Comparison of ENCODE assay signal across 8 cellular contexts in the genomic region with DNA sequence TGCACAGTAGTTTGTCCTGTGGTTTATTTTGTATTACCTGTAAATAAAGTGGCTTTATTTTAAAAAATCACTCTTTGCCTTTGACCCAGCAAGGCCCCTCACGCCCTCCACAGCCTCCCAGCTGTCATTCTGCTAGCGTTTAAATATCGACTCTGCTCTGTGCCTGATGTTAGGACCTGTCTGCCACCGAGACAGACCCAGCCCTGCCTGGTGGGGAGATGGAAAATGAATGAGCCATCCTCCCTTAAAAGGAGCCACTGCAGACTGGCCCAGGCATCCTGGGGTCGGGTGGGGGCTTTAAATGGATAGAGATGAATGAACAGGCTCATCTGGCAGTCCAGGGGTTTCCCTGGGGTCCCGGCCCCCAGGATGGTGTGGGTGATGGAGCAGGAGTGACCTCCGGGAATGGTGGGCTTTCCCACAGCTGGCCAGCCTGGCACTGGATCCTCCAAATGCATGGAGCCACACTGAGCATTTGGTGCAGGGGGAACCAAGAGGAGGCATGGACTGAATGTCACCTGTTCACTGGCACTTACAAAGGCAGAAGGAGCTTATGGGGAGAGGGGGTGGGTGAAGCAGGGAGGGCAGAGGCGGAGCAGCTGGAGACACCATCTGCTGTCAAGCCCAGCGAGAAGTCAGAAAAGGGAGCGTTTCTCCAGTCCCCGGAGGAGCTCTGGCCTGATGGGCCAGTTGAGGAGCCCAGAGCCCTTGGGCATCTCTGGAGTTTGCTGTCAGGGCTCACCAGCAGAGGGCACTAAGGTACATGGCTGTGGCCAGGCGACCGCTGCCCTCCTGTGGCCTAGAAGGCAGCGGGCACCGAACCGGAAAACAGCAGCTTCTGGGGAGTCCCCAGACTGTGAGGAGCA. TPM values are rescaled to one million over a fixed set of nuclear protein-coding genes. Genes with fewer than 3 reads are reported as not detected.
A peak's percentile ranks its signal among the peaks of the same experiment; 100 is the strongest.
DNase-seq lines count a peak whose midpoint lies in the region; ATAC-seq and TF ChIP-seq lines count a peak whose summit lies in the region.

No MANE protein-coding gene starts in this region.

- in situ Hi-C loops in GM13976 (cut with MboI; ENCODE audit: low sequenced_read_pairs, unreplicated experiment): no loop called here

- TF ChIP-seq CTCF in GM13976 (IDR thresholded peaks at IDR 0.05; ENCODE audit: borderline replicate concordance, control extremely low read depth, extremely low read depth, insufficient read depth, missing control alignments): peak; percentile 73
- peak; percentile 97 for TF ChIP-seq CTCF in LNCAP (IDR thresholded peaks at IDR 0.05)

- no peak overlapping the region for H3K27ac ChIP-seq in iPS DF 6.9 (ENCODE audit: low read length)

- H3K27me3 ChIP-seq in iPS DF 6.9 (ENCODE audit: control insufficient read depth, insufficient read depth, low read length): no peaks in the 10 kb centered on the region

- no CpG with 5 or more reads among the region's 16 CpGs for WGBS in iPS DF 6.9 (ENCODE audit: insufficient coverage, insufficient read length)

- no peak overlapping the region for H3K4me3 ChIP-seq in iPS DF 6.9 (ENCODE audit: low read length)

- H3K4me1 ChIP-seq in iPS DF 6.9 (ENCODE audit: control insufficient read depth, insufficient read depth, low read length): no peaks in the 10 kb centered on the region; the same call in none of the 2 replicates

- H3K36me3 ChIP-seq in iPS DF 6.9 (ENCODE audit: control insufficient read depth, insufficient read depth, low read length): no peaks in the 10 kb centered on the region

- ATAC-seq in GM21381 (IDR thresholded peaks at IDR 0.05; ENCODE audit: unreplicated experiment): no peak

- H3K9me3 ChIP-seq in iPS DF 6.9 (ENCODE audit: control insufficient read depth, insufficient read depth, low read length): no peaks in the 10 kb centered on the region

- DNase-seq in AG08395 (ENCODE audit: low spot score): peak; percentile 45
- peak; percentile 83 for DNase-seq in GM13976 (ENCODE audit: low spot score)
- DNase-seq in RPMI7951 (ENCODE audit: low read depth): peak; percentile 63
- peak; percentile 42 for DNase-seq in astrocyte of the hippocampus (ENCODE audit: low read depth, low spot score)
- DNase-seq in iPS DF 6.9 (ENCODE audit: low read depth, low spot score): peak; percentile 64
- DNase-seq in stimulated activated CD4-positive, alpha-beta T cell treated with anti-CD3 and anti-CD28 coated beads, Interleukin-4, amount 100 ng/mL, for 1 hour: peak; percentile 35

RNA-seq across cellular contexts. Expression of a gene that starts 11.9 kb away (rescaled TPM):
- total RNA-seq in RPMI7951 (2014; rRNA removed; shearing (Covaris generic)): 0.10 and 0.12 TPM in 2 replicates

RNA-seq across cellular contexts. Expression of a gene that starts 47.7 kb away (rescaled TPM):
- 67.9 and 70.5 TPM in 2 replicates for total RNA-seq in RPMI7951 (2014; rRNA removed; shearing (Covaris generic))
